ENCODE assay signal across 13 cellular contexts in genomic region chr13:24319641-24320040, GRCh38. TPM values are rescaled to one million over a fixed set of nuclear protein-coding genes. Genes with fewer than 3 reads are reported as not detected.
"Had no signal": no experiment of that assay in that cellular context is flagged by ENCODE, and none has a peak within 500 bp of the region (broad histone marks: within the 10 kb centered on the region; RNA-seq: fewer than 3 reads in every experiment).

No MANE protein-coding gene starts in this region.

RNA-seq across cellular contexts. Expression of gene C1QTNF9, which starts 10.3 kb away (rescaled TPM):
- total RNA-seq: activated naive CD4-positive, alpha-beta T cell treated with anti-CD3 and anti-CD28 coated beads for 36 hours; activated naive CD4-positive, alpha-beta T cell treated with anti-CD3 and anti-CD28 coated beads, Interleukin-2, amount 50 U/mL, for 72 hours; activated naive CD8-positive, alpha-beta T cell treated with anti-CD3 and anti-CD28 coated beads for 36 hours; activated naive CD8-positive, alpha-beta T cell treated with anti-CD3 and anti-CD28 coated beads, Interleukin-2, amount 10 ng/mL, durations not matched to agents 7 days and 5 days; activated T-cell treated with anti-CD3 and anti-CD28 coated beads, Interleukin-2, amount 50 U/mL, for 4 hours; activated T-helper 1 cell treated with anti-CD3 and anti-CD28 coated beads, Interleukin-12 subunit alpha, Interleukin-12 subunit beta, Interleukin-2, Interleukin-4 antibody, amounts not matched to agents 30 ng/mL and 10 ng/mL and 1 ng/mL, durations not matched to agents 14 hours and 24 hours and 36 hours; activated T-helper 17 cell treated with anti-CD3 and anti-CD28 coated beads, Interleukin-2, amount 50 U/mL, for 72 hours; activated T-helper 2 cell treated with anti-CD3 and anti-CD28 coated beads, Interferon-gamma antibody, Interleukin-2, Interleukin-4, amounts not matched to agents 10 μg/mL and 5 μg/mL and 100 μg/mL, durations not matched to agents 14 hours and 24 hours and 36 hours; ascending aorta; astrocyte; cerebellum; chondrocyte had no signal
- polyA plus RNA-seq: cardiac muscle cell had no signal
